Comparison of ENCODE assay signal across 1 cellular context in the genomic region with DNA sequence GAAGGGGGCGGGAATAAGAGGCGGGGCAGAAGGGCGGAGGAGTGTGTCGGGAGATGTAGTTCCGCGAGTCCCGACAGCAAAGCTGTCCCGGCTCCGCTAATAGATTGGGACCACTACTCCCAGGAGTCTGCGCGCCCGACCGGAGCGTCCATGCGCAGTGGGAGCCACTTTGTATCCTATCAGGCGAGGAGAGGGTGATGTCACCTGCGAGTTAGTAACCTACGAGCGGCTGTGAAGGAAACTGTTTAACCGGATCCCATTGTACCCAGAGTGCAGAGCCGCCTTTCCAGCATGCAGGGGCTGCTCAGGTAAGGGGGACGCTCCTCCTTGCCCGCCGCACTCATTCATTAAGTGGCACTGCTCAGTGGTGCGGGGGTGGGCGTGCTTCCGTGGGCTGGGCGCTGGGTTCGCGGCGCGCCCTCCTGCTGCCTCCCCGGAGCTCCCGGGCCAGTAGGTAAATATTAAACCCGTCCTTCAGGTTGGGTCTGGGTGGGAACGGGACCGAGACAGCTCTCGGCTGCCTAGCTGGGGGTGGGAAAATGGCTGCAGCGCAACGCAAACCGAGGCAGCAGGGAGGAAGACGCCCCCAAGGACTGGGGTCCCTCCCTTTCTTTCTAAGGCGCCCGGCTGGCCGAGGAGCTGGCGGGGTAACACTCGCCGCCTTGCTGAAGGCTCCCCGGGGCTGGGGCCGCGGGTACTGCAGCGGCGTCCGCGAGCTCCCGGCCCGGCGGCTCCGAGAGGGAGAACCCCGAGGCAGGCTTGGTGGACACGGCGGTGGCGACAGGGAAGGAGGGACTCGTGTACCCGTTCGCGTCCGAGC.
TF ChIP-seq lines count a peak whose summit lies in the region.

A gene (plus strand): TSS at position 207 of the 820 bp plus-strand sequence. CDS start 74,811 bp downstream, outside the sequence.

TF ChIP-seq in HepG2, 621 proteins besides CTCF, POLR2A, EP300 and RAD21 (continued from another document and continues in another):
- TF ChIP-seq MEF2D (CRISPR knock-in tag; IDR thresholded peaks at IDR 0.05) (peak; percentile 35; the same call in 1 of the 2 replicates), SP4 (CRISPR knock-in tag; IDR thresholded peaks at IDR 0.05) (peak; percentile 89), POLR2G (IDR thresholded peaks at IDR 0.05; ENCODE audit: low read depth, low read length) (peak; percentile 89), SIN3A (IDR thresholded peaks at IDR 0.05; ENCODE audit: borderline replicate concordance, low read depth, low read length) (peak; percentile 78; the same call in 1 of the 2 replicates), ZNF274 (CRISPR knock-in tag; IDR thresholded peaks at IDR 0.05) (0 out of 2 replicates have a peak, but pooled peaks have one; percentile 47), GABPB1 (CRISPR knock-in tag; IDR thresholded peaks at IDR 0.05) (peak; percentile 68), HIVEP1 (CRISPR knock-in tag; IDR thresholded peaks at IDR 0.05) (0 out of 2 replicates have a peak, but pooled peaks have one; percentile 18), NPAS2 (CRISPR knock-in tag; IDR thresholded peaks at IDR 0.05; ENCODE audit: borderline replicate concordance) (no peak), MAZ (IDR thresholded peaks at IDR 0.05; ENCODE audit: borderline replicate concordance, low read depth, low read length) (no peak), MAZ (CRISPR knock-in tag; IDR thresholded peaks at IDR 0.05; ENCODE audit: low read depth) (peak; percentile 40; the same call in 1 of the 2 replicates), ZNF335 (CRISPR knock-in tag; IDR thresholded peaks at IDR 0.05) (0 out of 2 replicates have a peak, but pooled peaks have one; percentile 34), CCDC6 (CRISPR knock-in tag; IDR thresholded peaks at IDR 0.05) (peak; percentile 59; the same call in 1 of the 2 replicates), TBX2 (CRISPR knock-in tag; IDR thresholded peaks at IDR 0.05; ENCODE audit: borderline replicate concordance) (peak; percentile 55; the same call in 1 of the 2 replicates), ZNF501 (CRISPR knock-in tag; IDR thresholded peaks at IDR 0.05) (0 out of 2 replicates have a peak, but pooled peaks have one; percentile 11), ZSCAN25 (CRISPR knock-in tag; IDR thresholded peaks at IDR 0.05) (0 out of 2 replicates have a peak, but pooled peaks have one; percentile 19), CHCHD3 (CRISPR knock-in tag; IDR thresholded peaks at IDR 0.05) (0 out of 2 replicates have a peak, but pooled peaks have one; percentile 59), NFIC (IDR thresholded peaks at IDR 0.05; ENCODE audit: low read length) (no peak), WIZ (CRISPR knock-in tag; IDR thresholded peaks at IDR 0.05) (0 out of 2 replicates have a peak, but pooled peaks have one; percentile 10), ZNF614 (CRISPR knock-in tag; IDR thresholded peaks at IDR 0.05; ENCODE audit: borderline replicate concordance) (peak; percentile 49; the same call in 1 of the 2 replicates), ZBTB20 (CRISPR knock-in tag; IDR thresholded peaks at IDR 0.05; ENCODE audit: borderline replicate concordance, low read depth) (0 out of 2 replicates have a peak, but pooled peaks have one; percentile 18), SP2 (CRISPR knock-in tag; IDR thresholded peaks at IDR 0.05) (peak; percentile 63; the same call in 1 of the 2 replicates), POGZ (CRISPR knock-in tag; IDR thresholded peaks at IDR 0.05) (peak; percentile 11; the same call in 1 of the 2 replicates), NFKB2 (CRISPR knock-in tag; IDR thresholded peaks at IDR 0.05; ENCODE audit: borderline replicate concordance) (peak; percentile 69), MED1 (CRISPR knock-in tag; IDR thresholded peaks at IDR 0.05) (peak; percentile 48), ZNF143 (CRISPR knock-in tag; IDR thresholded peaks at IDR 0.05) (peak; percentile 92), RXRA (CRISPR knock-in tag; IDR thresholded peaks at IDR 0.05) (0 out of 2 replicates have a peak, but pooled peaks have one; percentile 8), ZNF724P (CRISPR knock-in tag; IDR thresholded peaks at IDR 0.05; ENCODE audit: borderline replicate concordance) (peak; percentile 33; the same call in 1 of the 2 replicates), ZNF547 (CRISPR knock-in tag; IDR thresholded peaks at IDR 0.05) (peak; percentile 56; the same call in 1 of the 2 replicates), AGO2 (optimal IDR thresholded peaks at IDR 0.05; ENCODE audit: low read depth, low read length) (peak; percentile 77), ZNF720 (CRISPR knock-in tag; IDR thresholded peaks at IDR 0.05) (no peak), ZNF768 (CRISPR knock-in tag; IDR thresholded peaks at IDR 0.05) (peak; percentile 10; the same call in 1 of the 2 replicates), ISL2 (CRISPR knock-in tag; IDR thresholded peaks at IDR 0.05) (peak; percentile 19), NCOA2 (CRISPR knock-in tag; IDR thresholded peaks at IDR 0.05) (no peak; the same call in 1 of the 2 replicates), DNMT3B (CRISPR knock-in tag; conservative IDR thresholded peaks at IDR 0.05) (0 out of 2 replicates have a peak, but pooled peaks have one; percentile 36), BRCA1 (CRISPR knock-in tag; IDR thresholded peaks at IDR 0.05) (no peak), PITX1 (CRISPR knock-in tag; IDR thresholded peaks at IDR 0.05) (0 out of 2 replicates have a peak, but pooled peaks have one; percentile 15), MXI1 (IDR thresholded peaks at IDR 0.05; ENCODE audit: borderline replicate concordance, low read depth, low read length) (peak; percentile 29; the same call in 1 of the 3 replicates), ZNF766 (CRISPR knock-in tag; IDR thresholded peaks at IDR 0.05; ENCODE audit: borderline replicate concordance) (peak; percentile 45; the same call in 1 of the 2 replicates), SATB2 (CRISPR knock-in tag; IDR thresholded peaks at IDR 0.05) (0 out of 2 replicates have a peak, but pooled peaks have one; percentile 22), THAP11 (CRISPR knock-in tag; IDR thresholded peaks at IDR 0.05) (peak; percentile 98), ZNF232 (CRISPR knock-in tag; IDR thresholded peaks at IDR 0.05; ENCODE audit: borderline replicate concordance) (peak; percentile 40; the same call in 1 of the 2 replicates), ASH2L (IDR thresholded peaks at IDR 0.05; ENCODE audit: insufficient read length, low read depth, low read length) (peak; percentile 81), BRD4 (CRISPR knock-in tag; IDR thresholded peaks at IDR 0.05) (no peak), CREM (IDR thresholded peaks at IDR 0.05) (peak; percentile 68), CREM (CRISPR knock-in tag; IDR thresholded peaks at IDR 0.05) (no peak), GATA4 (IDR thresholded peaks at IDR 0.05; ENCODE audit: borderline replicate concordance, low read depth) (peak; percentile 68; the same call in 1 of the 2 replicates)
- TF ChIP-seq, protein P1, sequence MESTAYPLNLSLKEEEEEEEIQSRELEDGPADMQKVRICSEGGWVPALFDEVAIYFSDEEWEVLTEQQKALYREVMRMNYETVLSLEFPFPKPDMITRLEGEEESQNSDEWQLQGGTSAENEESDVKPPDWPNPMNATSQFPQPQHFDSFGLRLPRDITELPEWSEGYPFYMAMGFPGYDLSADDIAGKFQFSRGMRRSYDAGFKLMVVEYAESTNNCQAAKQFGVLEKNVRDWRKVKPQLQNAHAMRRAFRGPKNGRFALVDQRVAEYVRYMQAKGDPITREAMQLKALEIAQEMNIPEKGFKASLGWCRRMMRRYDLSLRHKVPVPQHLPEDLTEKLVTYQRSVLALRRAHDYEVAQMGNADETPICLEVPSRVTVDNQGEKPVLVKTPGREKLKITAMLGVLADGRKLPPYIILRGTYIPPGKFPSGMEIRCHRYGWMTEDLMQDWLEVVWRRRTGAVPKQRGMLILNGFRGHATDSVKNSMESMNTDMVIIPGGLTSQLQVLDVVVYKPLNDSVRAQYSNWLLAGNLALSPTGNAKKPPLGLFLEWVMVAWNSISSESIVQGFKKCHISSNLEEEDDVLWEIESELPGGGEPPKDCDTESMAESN (CRISPR knock-in tag; conservative IDR thresholded peaks at IDR 0.05): peak; percentile 82; the same call in 1 of the 2 replicates
- TF ChIP-seq, protein P2, sequence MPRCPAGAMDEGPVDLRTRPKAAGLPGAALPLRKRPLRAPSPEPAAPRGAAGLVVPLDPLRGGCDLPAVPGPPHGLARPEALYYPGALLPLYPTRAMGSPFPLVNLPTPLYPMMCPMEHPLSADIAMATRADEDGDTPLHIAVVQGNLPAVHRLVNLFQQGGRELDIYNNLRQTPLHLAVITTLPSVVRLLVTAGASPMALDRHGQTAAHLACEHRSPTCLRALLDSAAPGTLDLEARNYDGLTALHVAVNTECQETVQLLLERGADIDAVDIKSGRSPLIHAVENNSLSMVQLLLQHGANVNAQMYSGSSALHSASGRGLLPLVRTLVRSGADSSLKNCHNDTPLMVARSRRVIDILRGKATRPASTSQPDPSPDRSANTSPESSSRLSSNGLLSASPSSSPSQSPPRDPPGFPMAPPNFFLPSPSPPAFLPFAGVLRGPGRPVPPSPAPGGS (CRISPR knock-in tag; IDR thresholded peaks at IDR 0.05): peak; percentile 53
- TF ChIP-seq, protein P3, sequence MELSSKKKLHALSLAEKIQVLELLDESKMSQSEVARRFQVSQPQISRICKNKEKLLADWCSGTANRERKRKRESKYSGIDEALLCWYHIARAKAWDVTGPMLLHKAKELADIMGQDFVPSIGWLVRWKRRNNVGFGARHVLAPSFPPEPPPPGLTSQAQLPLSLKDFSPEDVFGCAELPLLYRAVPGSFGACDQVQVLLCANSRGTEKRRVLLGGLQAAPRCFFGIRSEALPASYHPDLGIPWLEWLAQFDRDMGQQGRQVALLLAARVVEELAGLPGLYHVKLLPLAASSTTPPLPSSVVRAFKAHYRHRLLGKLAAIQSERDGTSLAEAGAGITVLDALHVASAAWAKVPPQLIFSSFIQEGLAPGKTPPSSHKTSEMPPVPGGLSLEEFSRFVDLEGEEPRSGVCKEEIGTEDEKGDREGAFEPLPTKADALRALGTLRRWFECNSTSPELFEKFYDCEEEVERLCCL (CRISPR knock-in tag; IDR thresholded peaks at IDR 0.05; ENCODE audit: borderline replicate concordance): peak; percentile 21; the same call in 1 of the 2 replicates
- TF ChIP-seq, protein P4, sequence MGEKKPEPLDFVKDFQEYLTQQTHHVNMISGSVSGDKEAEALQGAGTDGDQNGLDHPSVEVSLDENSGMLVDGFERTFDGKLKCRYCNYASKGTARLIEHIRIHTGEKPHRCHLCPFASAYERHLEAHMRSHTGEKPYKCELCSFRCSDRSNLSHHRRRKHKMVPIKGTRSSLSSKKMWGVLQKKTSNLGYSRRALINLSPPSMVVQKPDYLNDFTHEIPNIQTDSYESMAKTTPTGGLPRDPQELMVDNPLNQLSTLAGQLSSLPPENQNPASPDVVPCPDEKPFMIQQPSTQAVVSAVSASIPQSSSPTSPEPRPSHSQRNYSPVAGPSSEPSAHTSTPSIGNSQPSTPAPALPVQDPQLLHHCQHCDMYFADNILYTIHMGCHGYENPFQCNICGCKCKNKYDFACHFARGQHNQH (CRISPR knock-in tag; IDR thresholded peaks at IDR 0.05): 0 out of 2 replicates have a peak, but pooled peaks have one; percentile 24
- TF ChIP-seq, protein P5, sequence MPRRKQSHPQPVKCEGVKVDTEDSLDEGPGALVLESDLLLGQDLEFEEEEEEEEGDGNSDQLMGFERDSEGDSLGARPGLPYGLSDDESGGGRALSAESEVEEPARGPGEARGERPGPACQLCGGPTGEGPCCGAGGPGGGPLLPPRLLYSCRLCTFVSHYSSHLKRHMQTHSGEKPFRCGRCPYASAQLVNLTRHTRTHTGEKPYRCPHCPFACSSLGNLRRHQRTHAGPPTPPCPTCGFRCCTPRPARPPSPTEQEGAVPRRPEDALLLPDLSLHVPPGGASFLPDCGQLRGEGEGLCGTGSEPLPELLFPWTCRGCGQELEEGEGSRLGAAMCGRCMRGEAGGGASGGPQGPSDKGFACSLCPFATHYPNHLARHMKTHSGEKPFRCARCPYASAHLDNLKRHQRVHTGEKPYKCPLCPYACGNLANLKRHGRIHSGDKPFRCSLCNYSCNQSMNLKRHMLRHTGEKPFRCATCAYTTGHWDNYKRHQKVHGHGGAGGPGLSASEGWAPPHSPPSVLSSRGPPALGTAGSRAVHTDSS (CRISPR knock-in tag; conservative IDR thresholded peaks at IDR 0.05): no peak
- TF ChIP-seq, protein P6, sequence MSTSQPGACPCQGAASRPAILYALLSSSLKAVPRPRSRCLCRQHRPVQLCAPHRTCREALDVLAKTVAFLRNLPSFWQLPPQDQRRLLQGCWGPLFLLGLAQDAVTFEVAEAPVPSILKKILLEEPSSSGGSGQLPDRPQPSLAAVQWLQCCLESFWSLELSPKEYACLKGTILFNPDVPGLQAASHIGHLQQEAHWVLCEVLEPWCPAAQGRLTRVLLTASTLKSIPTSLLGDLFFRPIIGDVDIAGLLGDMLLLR (CRISPR knock-in tag; IDR thresholded peaks at IDR 0.05): no peak
- TF ChIP-seq, protein P7, sequence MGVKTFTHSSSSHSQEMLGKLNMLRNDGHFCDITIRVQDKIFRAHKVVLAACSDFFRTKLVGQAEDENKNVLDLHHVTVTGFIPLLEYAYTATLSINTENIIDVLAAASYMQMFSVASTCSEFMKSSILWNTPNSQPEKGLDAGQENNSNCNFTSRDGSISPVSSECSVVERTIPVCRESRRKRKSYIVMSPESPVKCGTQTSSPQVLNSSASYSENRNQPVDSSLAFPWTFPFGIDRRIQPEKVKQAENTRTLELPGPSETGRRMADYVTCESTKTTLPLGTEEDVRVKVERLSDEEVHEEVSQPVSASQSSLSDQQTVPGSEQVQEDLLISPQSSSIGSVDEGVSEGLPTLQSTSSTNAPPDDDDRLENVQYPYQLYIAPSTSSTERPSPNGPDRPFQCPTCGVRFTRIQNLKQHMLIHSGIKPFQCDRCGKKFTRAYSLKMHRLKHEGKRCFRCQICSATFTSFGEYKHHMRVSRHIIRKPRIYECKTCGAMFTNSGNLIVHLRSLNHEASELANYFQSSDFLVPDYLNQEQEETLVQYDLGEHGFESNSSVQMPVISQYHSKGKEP (CRISPR knock-in tag; IDR thresholded peaks at IDR 0.05): 0 out of 2 replicates have a peak, but pooled peaks have one; percentile 25
- TF ChIP-seq, protein P8, sequence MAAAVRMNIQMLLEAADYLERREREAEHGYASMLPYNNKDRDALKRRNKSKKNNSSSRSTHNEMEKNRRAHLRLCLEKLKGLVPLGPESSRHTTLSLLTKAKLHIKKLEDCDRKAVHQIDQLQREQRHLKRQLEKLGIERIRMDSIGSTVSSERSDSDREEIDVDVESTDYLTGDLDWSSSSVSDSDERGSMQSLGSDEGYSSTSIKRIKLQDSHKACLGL (CRISPR knock-in tag; IDR thresholded peaks at IDR 0.05): no peak
- TF ChIP-seq, protein P9, sequence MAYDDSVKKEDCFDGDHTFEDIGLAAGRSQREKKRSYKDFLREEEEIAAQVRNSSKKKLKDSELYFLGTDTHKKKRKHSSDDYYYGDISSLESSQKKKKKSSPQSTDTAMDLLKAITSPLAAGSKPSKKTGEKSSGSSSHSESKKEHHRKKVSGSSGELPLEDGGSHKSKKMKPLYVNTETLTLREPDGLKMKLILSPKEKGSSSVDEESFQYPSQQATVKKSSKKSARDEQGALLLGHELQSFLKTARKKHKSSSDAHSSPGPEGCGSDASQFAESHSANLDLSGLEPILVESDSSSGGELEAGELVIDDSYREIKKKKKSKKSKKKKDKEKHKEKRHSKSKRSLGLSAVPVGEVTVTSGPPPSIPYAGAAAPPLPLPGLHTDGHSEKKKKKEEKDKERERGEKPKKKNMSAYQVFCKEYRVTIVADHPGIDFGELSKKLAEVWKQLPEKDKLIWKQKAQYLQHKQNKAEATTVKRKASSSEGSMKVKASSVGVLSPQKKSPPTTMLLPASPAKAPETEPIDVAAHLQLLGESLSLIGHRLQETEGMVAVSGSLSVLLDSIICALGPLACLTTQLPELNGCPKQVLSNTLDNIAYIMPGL (CRISPR knock-in tag; IDR thresholded peaks at IDR 0.05; ENCODE audit: borderline replicate concordance in 1 of 2, low read depth in 1 of 2): peak; percentile 41 to 63; a peak in 3 of 4 replicates
